ENCODE assay signal across 8 cellular contexts in genomic region chr15:32029409-32029861, GRCh38. TPM values are rescaled to one million over a fixed set of nuclear protein-coding genes. Genes with fewer than 3 reads are reported as not detected.
DNase-seq lines count a peak whose midpoint lies in the region; ATAC-seq lines count a peak whose summit lies in the region.

No MANE protein-coding gene starts in this region.

- peaks cover 3% of the 10 kb centered on the region for H3K4me1 Mint-ChIP-seq in activated naive CD4-positive, alpha-beta T cell treated with anti-CD3 and anti-CD28 coated beads for 36 hours (ENCODE audit: low read depth)
- peaks cover 13% of the 10 kb centered on the region for H3K4me1 Mint-ChIP-seq in T-helper 17 cell

- ATAC-seq in activated naive CD4-positive, alpha-beta T cell treated with anti-CD3 and anti-CD28 coated beads, Interleukin-2, amount 50 U/mL, for 72 hours, result no peak
- ATAC-seq in T-helper 17 cell (no peak), GM21529 (IDR thresholded peaks at IDR 0.05; ENCODE audit: unreplicated experiment) (no peak), GM21360 (IDR thresholded peaks at IDR 0.05; ENCODE audit: unreplicated experiment) (no peak), HG03432 (IDR thresholded peaks at IDR 0.05; ENCODE audit: unreplicated experiment) (no peak)

- no peaks in the 10 kb centered on the region for H3K9me3 Mint-ChIP-seq in activated naive CD4-positive, alpha-beta T cell treated with anti-CD3 and anti-CD28 coated beads for 36 hours
- H3K9me3 Mint-ChIP-seq in activated naive CD4-positive, alpha-beta T cell treated with anti-CD3 and anti-CD28 coated beads, Interleukin-2, amount 50 U/mL, for 72 hours, result no peaks in the 10 kb centered on the region

- H3K27me3 Mint-ChIP-seq in activated naive CD4-positive, alpha-beta T cell treated with anti-CD3 and anti-CD28 coated beads for 36 hours (ENCODE audit: low read depth), result peaks cover 51% of the 10 kb centered on the region
- peaks cover 77% of the 10 kb centered on the region for H3K27me3 Mint-ChIP-seq in T-helper 17 cell

- H3K4me3 Mint-ChIP-seq in activated naive CD4-positive, alpha-beta T cell treated with anti-CD3 and anti-CD28 coated beads for 36 hours, result peak overlapping the region; percentile 48
- H3K4me3 Mint-ChIP-seq in T-helper 17 cell, result peak overlapping the region; percentile 81

- no peak overlapping the region for H3K27ac Mint-ChIP-seq in activated naive CD4-positive, alpha-beta T cell treated with anti-CD3 and anti-CD28 coated beads for 36 hours
- H3K27ac Mint-ChIP-seq in activated naive CD4-positive, alpha-beta T cell treated with anti-CD3 and anti-CD28 coated beads, Interleukin-2, amount 50 U/mL, for 72 hours, result no peak overlapping the region
- H3K27ac Mint-ChIP-seq in T-helper 17 cell, result no peak overlapping the region

- H3K36me3 ChIP-seq in iPS-15b (ENCODE audit: control insufficient read depth, insufficient read depth, low read length), result no peaks in the 10 kb centered on the region
- H3K36me3 ChIP-seq in skeletal muscle tissue (ENCODE audit: control insufficient read depth in 3 of 3, insufficient read depth in 3 of 3, low read length in 3 of 3), result no peaks in the 10 kb centered on the region

- H3K27me3 ChIP-seq in iPS-15b (ENCODE audit: control insufficient read depth, insufficient read depth, low read length), result peaks cover 29% of the 10 kb centered on the region
- H3K27me3 ChIP-seq in skeletal muscle tissue (ENCODE audit: control insufficient read depth in 3 of 3, insufficient read depth in 3 of 3, low read length in 3 of 3), result peaks cover 12 to 31% (median 17%) of the 10 kb centered on the region in 3 donors

- DNase-seq in activated naive CD4-positive, alpha-beta T cell treated with anti-CD3 and anti-CD28 coated beads for 36 hours, result peak; percentile 6
- no peak for DNase-seq in activated naive CD4-positive, alpha-beta T cell treated with anti-CD3 and anti-CD28 coated beads, Interleukin-2, amount 50 U/mL, for 72 hours (ENCODE audit: low spot score in 2 of 2)
- DNase-seq in T-helper 17 cell, result no peak

- H3K36me3 Mint-ChIP-seq in activated naive CD4-positive, alpha-beta T cell treated with anti-CD3 and anti-CD28 coated beads for 36 hours (ENCODE audit: low read depth), result no peaks in the 10 kb centered on the region
- H3K36me3 Mint-ChIP-seq in activated naive CD4-positive, alpha-beta T cell treated with anti-CD3 and anti-CD28 coated beads, Interleukin-2, amount 50 U/mL, for 72 hours, result peaks cover 0 to 5% of the 10 kb centered on the region in 2 donors
- H3K36me3 Mint-ChIP-seq in T-helper 17 cell (ENCODE audit: low read depth), result peaks cover 3% of the 10 kb centered on the region

- no peaks in the 10 kb centered on the region for H3K4me1 ChIP-seq in iPS-15b (ENCODE audit: control insufficient read depth, insufficient read depth, low read length)
- H3K4me1 ChIP-seq in skeletal muscle tissue (ENCODE audit: control insufficient read depth in 3 of 3, insufficient read depth in 3 of 3, low read length in 3 of 3), result peaks cover 8 to 17% (median 13%) of the 10 kb centered on the region in 3 donors

- intact Hi-C loops in activated naive CD4-positive, alpha-beta T cell treated with anti-CD3 and anti-CD28 coated beads for 36 hours (cut with micrococcal nuclease), result no loop called here

- CTCF ChIA-PET in activated naive CD4-positive, alpha-beta T cell treated with anti-CD3 and anti-CD28 coated beads for 36 hours (lab: Charles Lee), result interaction anchor here (0.7 to 1.2 kb wide), 2 partner anchors 52 to 53 kb away, joined by 3 to 4 read pairs; no protein-coding TSS in a partner anchor

- H3K4me3 ChIP-seq in iPS-15b (ENCODE audit: low read depth, low read length) (peak overlapping the region; percentile 80), skeletal muscle tissue (ENCODE audit: low read length in 3 of 3) (peak overlapping the region; percentile 62 to 77 (median 66))

- H3K9ac ChIP-seq in iPS-15b (ENCODE audit: low read depth, low read length) (peak overlapping the region; percentile 70), skeletal muscle tissue (ENCODE audit: low read depth in 1 of 3, low read length in 3 of 3) (peak overlapping the region in 1 of 3 donors; percentile 60)

- H3K27ac ChIP-seq in skeletal muscle tissue (ENCODE audit: low read depth, low read length), result no peak overlapping the region

- H3K9me3 ChIP-seq in T-helper 17 cell (ENCODE audit: control insufficient read depth, low read length, poor library complexity, severe bottlenecking), result no peaks in the 10 kb centered on the region
- H3K9me3 ChIP-seq in iPS-15b (ENCODE audit: control insufficient read depth, insufficient read depth, low read length), result no peaks in the 10 kb centered on the region
- H3K9me3 ChIP-seq in skeletal muscle tissue (ENCODE audit: control insufficient read depth in 3 of 3, low read length in 3 of 3), result no peaks in the 10 kb centered on the region

RNA-seq across cellular contexts. Expression of gene CHRNA7, which starts 0.9 kb away (rescaled TPM):
- not detected for total RNA-seq in activated naive CD4-positive, alpha-beta T cell treated with anti-CD3 and anti-CD28 coated beads for 36 hours
- under 1 TPM in 1 of 2 donors, not detected in 1; 0.39 TPM for total RNA-seq in activated naive CD4-positive, alpha-beta T cell treated with anti-CD3 and anti-CD28 coated beads, Interleukin-2, amount 50 U/mL, for 72 hours
- total RNA-seq in T-helper 17 cell (under 1 TPM; 0.20 to 0.23 TPM), skeletal muscle tissue (0.52 TPM)
